Comparison of ENCODE assay signal across 10 cellular contexts in the genomic region with DNA sequence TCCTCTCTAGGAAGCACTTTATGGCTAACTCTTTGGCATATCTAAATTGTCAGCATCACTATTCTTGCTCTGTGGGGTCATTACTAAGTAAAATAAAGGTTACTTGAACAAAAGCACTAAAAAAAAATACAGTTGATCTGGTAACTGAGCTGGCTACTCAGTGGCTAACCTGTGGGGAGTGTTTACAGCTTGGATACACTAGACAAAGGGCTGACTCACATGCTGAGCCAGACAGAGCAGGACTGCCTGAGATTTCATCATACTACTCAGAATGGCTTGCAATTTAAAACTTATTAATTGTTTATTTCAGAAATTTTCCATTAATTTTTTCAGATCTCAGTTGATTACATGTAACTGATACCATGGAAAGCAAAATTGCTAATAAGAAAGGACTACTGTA.
DNase-seq lines count a peak whose midpoint lies in the region; ATAC-seq and TF ChIP-seq lines count a peak whose summit lies in the region.
"Had no signal": no experiment of that assay in that cellular context is flagged by ENCODE, and none has a peak within 500 bp of the region (broad histone marks: within the 10 kb centered on the region; RNA-seq: fewer than 3 reads in every experiment).

No MANE protein-coding gene starts in this region.

- H3K27me3 ChIP-seq in HUES6 (ENCODE audit: control insufficient read depth, insufficient read depth, low read length) (no peaks in the 10 kb centered on the region), adipocyte (replicated peaks; ENCODE audit: control insufficient read depth, insufficient read depth, low read length) (no peaks in the 10 kb centered on the region)

- DNase-seq in AG10803 (ENCODE audit: low read depth), result peak; percentile 45
- DNase-seq in adipocyte (ENCODE audit: low read depth), result peak; percentile 88
- DNase-seq in iPS-NIHi11 (ENCODE audit: low spot score), result peak; percentile 44
- no peak for DNase-seq in MV-4-11 (lab: John Stamatoyannopoulos, UW)
- DNase-seq in head of caudate nucleus, result no peak
- DNase-seq in globus pallidus (ENCODE audit: low spot score), result no peak
- DNase-seq: CD8-positive, alpha-beta memory T cell; lower lobe of right lung had no signal

- peak overlapping the region; percentile 93 for H3K27ac ChIP-seq in HUES6 (ENCODE audit: low read depth, low read length)
- H3K27ac ChIP-seq: lower lobe of right lung had no signal

- H3K27ac Mint-ChIP-seq in stimulated activated memory B cell treated with anti-CD40 and anti-IgM and Interleukin-4, amounts not matched to agents 10 μg/mL and 1 μg/mL and 100 μg/mL, for 72 hours, result no peak overlapping the region
- H3K27ac Mint-ChIP-seq: CD8-positive, alpha-beta memory T cell had no signal

- H3K4me1 Mint-ChIP-seq in stimulated activated memory B cell treated with anti-CD40 and anti-IgM and Interleukin-4, amounts not matched to agents 10 μg/mL and 1 μg/mL and 100 μg/mL, for 72 hours, result no peaks in the 10 kb centered on the region
- H3K4me1 Mint-ChIP-seq: CD8-positive, alpha-beta memory T cell had no signal

- H3K27me3 Mint-ChIP-seq in stimulated activated memory B cell treated with anti-CD40 and anti-IgM and Interleukin-4, amounts not matched to agents 10 μg/mL and 1 μg/mL and 100 μg/mL, for 72 hours, result no peaks in the 10 kb centered on the region
- H3K27me3 Mint-ChIP-seq: CD8-positive, alpha-beta memory T cell had no signal

- H3K4me3 ChIP-seq in AG10803 (ENCODE audit: low read length) (no peak overlapping the region), HUES6 (ENCODE audit: low read depth, low read length) (no peak overlapping the region), adipocyte (ENCODE audit: low read length) (no peak overlapping the region)
- H3K4me3 ChIP-seq: lower lobe of right lung had no signal

- no peaks in the 10 kb centered on the region for H3K36me3 Mint-ChIP-seq in stimulated activated memory B cell treated with anti-CD40 and anti-IgM and Interleukin-4, amounts not matched to agents 10 μg/mL and 1 μg/mL and 100 μg/mL, for 72 hours
- H3K36me3 Mint-ChIP-seq: CD8-positive, alpha-beta memory T cell had no signal

- no peak for TF ChIP-seq CTCF in AG10803 (conservative IDR thresholded peaks at IDR 0.05; ENCODE audit: low read length)

- no peaks in the 10 kb centered on the region for H3K36me3 ChIP-seq in HUES6 (ENCODE audit: control insufficient read depth, insufficient read depth, low read length)
- no peaks in the 10 kb centered on the region for H3K36me3 ChIP-seq in adipocyte (ENCODE audit: control insufficient read depth, insufficient read depth, low read length, severe bottlenecking)
- H3K36me3 ChIP-seq: lower lobe of right lung had no signal

- intact Hi-C loops in head of caudate nucleus (cut with DNase I), result no loop called here

- ATAC-seq in stimulated activated memory B cell treated with anti-CD40 and anti-IgM and Interleukin-4, amounts not matched to agents 10 μg/mL and 1 μg/mL and 100 μg/mL, for 72 hours, result no peak
- ATAC-seq: lower lobe of right lung had no signal

- H3K4me1 ChIP-seq in HUES6 (ENCODE audit: control insufficient read depth, insufficient read depth, low read length) (peaks cover 20% of the 10 kb centered on the region), adipocyte (ENCODE audit: control insufficient read depth, insufficient read depth, low read length) (peaks cover 8% of the 10 kb centered on the region)
- H3K4me1 ChIP-seq: lower lobe of right lung had no signal

- H3K9me3 Mint-ChIP-seq in stimulated activated memory B cell treated with anti-CD40 and anti-IgM and Interleukin-4, amounts not matched to agents 10 μg/mL and 1 μg/mL and 100 μg/mL, for 72 hours, result peaks cover 2% of the 10 kb centered on the region

- H3K9ac ChIP-seq in HUES6 (ENCODE audit: low read length) (no peak overlapping the region), adipocyte (ENCODE audit: low read length) (no peak overlapping the region)

- H3K9me3 ChIP-seq in HUES6 (ENCODE audit: control insufficient read depth, insufficient read depth, low read depth, low read length), result no peaks in the 10 kb centered on the region
- no peaks in the 10 kb centered on the region for H3K9me3 ChIP-seq in adipocyte (ENCODE audit: control insufficient read depth, low read length)
- H3K9me3 ChIP-seq: lower lobe of right lung had no signal

- no peak overlapping the region for H3K4me3 Mint-ChIP-seq in stimulated activated memory B cell treated with anti-CD40 and anti-IgM and Interleukin-4, amounts not matched to agents 10 μg/mL and 1 μg/mL and 100 μg/mL, for 72 hours
- H3K4me3 Mint-ChIP-seq: CD8-positive, alpha-beta memory T cell had no signal

Comparison
In these comparisons a context has a peak if more than half of its experiments do, and no peak if none do; other contexts are left out.
1. DNase-seq: peak in AG10803 (single experiment), adipocyte (single experiment) and iPS-NIHi11 (single experiment); none in MV-4-11 (single experiment), head of caudate nucleus (0 of 42) and globus pallidus (single experiment).